Comparison of ENCODE assay signal across 27 cellular contexts in the genomic region with DNA sequence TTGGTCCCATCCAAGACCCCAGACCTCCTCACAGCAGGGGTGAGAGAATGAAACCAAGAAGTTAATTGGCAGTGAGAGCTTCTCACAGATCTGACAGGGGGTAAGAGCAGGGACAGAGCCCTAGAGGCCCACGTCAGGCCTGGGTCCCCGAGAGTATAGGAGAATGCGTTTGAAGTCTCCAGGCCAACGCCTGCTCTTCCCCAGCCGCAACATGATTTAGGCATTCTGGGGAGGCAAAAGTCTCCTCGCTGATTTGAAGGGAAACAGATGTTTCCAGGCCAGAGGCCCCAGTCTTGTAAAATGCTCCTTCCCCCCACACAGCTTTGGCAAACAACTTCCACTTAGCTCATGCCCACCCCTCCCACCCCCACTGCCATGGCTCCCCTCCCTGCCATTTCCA.
"Had no signal": no experiment of that assay in that cellular context is flagged by ENCODE, and none has a peak within 500 bp of the region (broad histone marks: within the 10 kb centered on the region; RNA-seq: fewer than 3 reads in every experiment).

No MANE protein-coding gene starts in this region.

- H3K9me3 Mint-ChIP-seq: activated naive CD4-positive, alpha-beta T cell treated with anti-CD3 and anti-CD28 coated beads, Interleukin-2, amount 10 ng/mL, durations not matched to agents 7 days and 5 days; activated naive CD8-positive, alpha-beta T cell treated with anti-CD3 and anti-CD28 coated beads, Interleukin-2, amount 50 U/mL, for 24 hours; brain; natural killer cell treated with Interleukin-12 subunit alpha and Interleukin-12 subunit beta and Interleukin-15 and Interleukin-18, amount 100 ng/mL, for 72 hours had no signal

- H3K27ac ChIP-seq: colonic mucosa, foreskin keratinocyte, tibial nerve, vagina had no signal

- H3K4me1 ChIP-seq: colonic mucosa, foreskin keratinocyte had no signal

- DNase-seq: activated CD4-positive, alpha-beta T cell treated with anti-CD3 and anti-CD28 coated beads, Interleukin-2, amount 50 U/mL, for 1 hour; activated CD8-positive, alpha-beta memory T cell treated with anti-CD3 and anti-CD28 coated beads for 24 hours; activated CD8-positive, alpha-beta memory T cell treated with anti-CD3 and anti-CD28 coated beads, Interleukin-2, amount 50 U/mL, for 48 hours; activated effector memory CD4-positive, alpha-beta T cell treated with Interleukin-2 at 50 U/mL for 16 hours; activated naive CD4-positive, alpha-beta T cell treated with anti-CD3 and anti-CD28 coated beads, Interleukin-2, amount 10 ng/mL, durations not matched to agents 7 days and 5 days; activated naive CD8-positive, alpha-beta T cell treated with anti-CD3 and anti-CD28 coated beads, Interleukin-2, amount 50 U/mL, for 24 hours; activated T-cell treated with anti-CD3 and anti-CD28 coated beads, Interleukin-2, amount 50 U/mL, for 48 hours; anterior cingulate cortex; central memory CD4-positive, alpha-beta T cell; colonic mucosa; erythroblast; foreskin keratinocyte; glutamatergic neuron; kidney glomerular epithelial cell; nucleus accumbens; posterior cingulate gyrus; stimulated activated CD4-positive, alpha-beta T cell treated with anti-CD3 and anti-CD28 coated beads, Interleukin-12 subunit alpha, Interleukin-12 subunit beta, amount 100 ng/mL, for 4 hours; stimulated activated CD4-positive, alpha-beta T cell treated with anti-CD3 and anti-CD28 coated beads, Interleukin-1b, Interleukin-23, amount 100 ng/mL, for 48 hours; stimulated activated CD8-positive, alpha-beta memory T cell treated with anti-CD3 and anti-CD28 coated beads, Interleukin-4, amount 100 ng/mL, for 48 hours; stimulated activated naive CD8-positive, alpha-beta T cell treated with anti-CD3 and anti-CD28 coated beads, Interleukin-15, Interleukin-2, amounts not matched to agents 100 U/mL and 50 U/mL, for 24 hours; substantia nigra; T-helper 1 cell; T-helper 9 cell had no signal

- H3K36me3 ChIP-seq: colonic mucosa, tibial nerve, vagina had no signal

- H3K4me3 Mint-ChIP-seq: activated naive CD4-positive, alpha-beta T cell treated with anti-CD3 and anti-CD28 coated beads, Interleukin-2, amount 10 ng/mL, durations not matched to agents 7 days and 5 days; activated naive CD8-positive, alpha-beta T cell treated with anti-CD3 and anti-CD28 coated beads, Interleukin-2, amount 50 U/mL, for 24 hours; brain; natural killer cell treated with Interleukin-12 subunit alpha and Interleukin-12 subunit beta and Interleukin-15 and Interleukin-18, amount 100 ng/mL, for 72 hours had no signal

- ATAC-seq: activated naive CD8-positive, alpha-beta T cell treated with anti-CD3 and anti-CD28 coated beads, Interleukin-2, amount 50 U/mL, for 24 hours; foreskin keratinocyte; natural killer cell treated with Interleukin-12 subunit alpha and Interleukin-12 subunit beta and Interleukin-15 and Interleukin-18, amount 100 ng/mL, for 72 hours; stimulated activated naive CD8-positive, alpha-beta T cell treated with anti-CD3 and anti-CD28 coated beads, Interleukin-15, Interleukin-2, amounts not matched to agents 100 U/mL and 50 U/mL, for 24 hours had no signal

- H3K36me3 Mint-ChIP-seq: activated naive CD4-positive, alpha-beta T cell treated with anti-CD3 and anti-CD28 coated beads, Interleukin-2, amount 10 ng/mL, durations not matched to agents 7 days and 5 days; brain; natural killer cell treated with Interleukin-12 subunit alpha and Interleukin-12 subunit beta and Interleukin-15 and Interleukin-18, amount 100 ng/mL, for 72 hours had no signal

- H3K9me3 ChIP-seq: colonic mucosa, tibial nerve, vagina had no signal

- H3K27me3 Mint-ChIP-seq: activated naive CD4-positive, alpha-beta T cell treated with anti-CD3 and anti-CD28 coated beads, Interleukin-2, amount 10 ng/mL, durations not matched to agents 7 days and 5 days; activated naive CD8-positive, alpha-beta T cell treated with anti-CD3 and anti-CD28 coated beads, Interleukin-2, amount 50 U/mL, for 24 hours; natural killer cell treated with Interleukin-12 subunit alpha and Interleukin-12 subunit beta and Interleukin-15 and Interleukin-18, amount 100 ng/mL, for 72 hours had no signal

- H3K4me1 Mint-ChIP-seq: activated naive CD4-positive, alpha-beta T cell treated with anti-CD3 and anti-CD28 coated beads, Interleukin-2, amount 10 ng/mL, durations not matched to agents 7 days and 5 days; activated naive CD8-positive, alpha-beta T cell treated with anti-CD3 and anti-CD28 coated beads, Interleukin-2, amount 50 U/mL, for 24 hours had no signal

- H3K27ac Mint-ChIP-seq: activated naive CD4-positive, alpha-beta T cell treated with anti-CD3 and anti-CD28 coated beads, Interleukin-2, amount 10 ng/mL, durations not matched to agents 7 days and 5 days; activated naive CD8-positive, alpha-beta T cell treated with anti-CD3 and anti-CD28 coated beads, Interleukin-2, amount 50 U/mL, for 24 hours; brain; natural killer cell treated with Interleukin-12 subunit alpha and Interleukin-12 subunit beta and Interleukin-15 and Interleukin-18, amount 100 ng/mL, for 72 hours had no signal

- H3K4me3 ChIP-seq: colonic mucosa, tibial nerve, vagina had no signal

- H3K27me3 ChIP-seq: colonic mucosa, foreskin keratinocyte, tibial nerve, vagina had no signal
